12 cellular contexts compared by ENCODE assay signal in genomic region chr9:98867109-98867433, GRCh38. TPM values are rescaled to one million over a fixed set of nuclear protein-coding genes. Genes with fewer than 3 reads are reported as not detected.
DNase-seq lines count a peak whose midpoint lies in the region; ATAC-seq and TF ChIP-seq lines count a peak whose summit lies in the region.
"Had no signal": no experiment of that assay in that cellular context is flagged by ENCODE, and none has a peak within 500 bp of the region (broad histone marks: within the 10 kb centered on the region; RNA-seq: fewer than 3 reads in every experiment).

No MANE protein-coding gene starts in this region.

- peaks cover 3% of the 10 kb centered on the region for H3K27me3 Mint-ChIP-seq in GM23338 (ENCODE audit: insufficient read depth, low read depth, poor library complexity)
- peaks cover 16% of the 10 kb centered on the region for H3K27me3 Mint-ChIP-seq in CD8-positive, alpha-beta T cell (ENCODE audit: low read depth)

- no peak for TF ChIP-seq POLR2A in breast epithelium (IDR thresholded peaks at IDR 0.05)

- in situ Hi-C loops in mammary epithelial cell (cut with MboI; ENCODE audit: low sequenced_read_pairs in 2 of 2): loop anchor here (25.0 kb wide), 1 partner anchor 270 kb away; no protein-coding TSS in a partner anchor

- H3K4me2 ChIP-seq in mammary epithelial cell (ENCODE audit: insufficient read depth, low read depth, low read length) (no peak overlapping the region), GM23338 (no peak overlapping the region)

- H3K4me3 Mint-ChIP-seq in GM23338: no peak overlapping the region
- no peak overlapping the region for H3K4me3 Mint-ChIP-seq in CD8-positive, alpha-beta T cell
- H3K4me3 Mint-ChIP-seq: activated T-cell treated with anti-CD3 and anti-CD28 coated beads, Interleukin-2, amount 50 U/mL, for 24 hours; naive B cell had no signal

- H3K4me1 ChIP-seq in breast epithelium (peaks cover 0 to 3% of the 10 kb centered on the region in 2 donors), mammary epithelial cell (ENCODE audit: insufficient read depth, low read length) (no peaks in the 10 kb centered on the region), mucosa of rectum (ENCODE audit: control insufficient read depth in 2 of 2, insufficient read depth in 2 of 2, low read length in 2 of 2) (peaks cover 0 to 11% of the 10 kb centered on the region in 2 donors), urinary bladder (ENCODE audit: insufficient read depth) (no peaks in the 10 kb centered on the region), GM23338 (ENCODE audit: insufficient read depth) (no peaks in the 10 kb centered on the region)
- H3K4me1 ChIP-seq in CD8-positive, alpha-beta T cell (ENCODE audit: insufficient read depth, low read length): no peaks in the 10 kb centered on the region

- no TSS peak for BruUV-seq in mammary epithelial cell (replicated peaks; lab: Mats Ljungman, UMichigan)

- ATAC-seq in GM23338: no peak
- no peak for ATAC-seq in CD8-positive, alpha-beta T cell

- 73% methylated on average over 1 of the region's 1 CpG for WGBS in mammary epithelial cell (ENCODE audit: low coverage, missing lambda C conversion rate)
- WGBS in urinary bladder: 50% methylated on average over 1 of the region's 1 CpG

- TF ChIP-seq CTCF in breast epithelium (IDR thresholded peaks at IDR 0.05) (no peak), mammary epithelial cell (conservative IDR thresholded peaks at IDR 0.05 in 1 of 2, IDR thresholded peaks at IDR 0.05 in 1 of 2; ENCODE audit: extremely low read depth in 1 of 2, insufficient read depth in 1 of 2, low read depth in 1 of 2, low read length in 2 of 2) (no peak), coronary artery (IDR thresholded peaks at IDR 0.05) (no peak), GM23338 (conservative IDR thresholded peaks at IDR 0.05; ENCODE audit: low read depth in 2 of 2) (no peak)
- TF ChIP-seq CTCF in CD8-positive, alpha-beta T cell (IDR thresholded peaks at IDR 0.05): no peak

- H3K9me3 ChIP-seq in breast epithelium (no peaks in the 10 kb centered on the region), mammary epithelial cell (replicated peaks; ENCODE audit: insufficient read depth, low read length) (no peaks in the 10 kb centered on the region), mucosa of rectum (ENCODE audit: control insufficient read depth in 2 of 2, low read length in 2 of 2) (no peaks in the 10 kb centered on the region)
- no peaks in the 10 kb centered on the region for H3K9me3 ChIP-seq in CD8-positive, alpha-beta T cell (ENCODE audit: low read length)
- H3K9me3 ChIP-seq: testis had no signal

- no peak overlapping the region for H3K4me3 ChIP-seq in breast epithelium
- H3K4me3 ChIP-seq in mammary epithelial cell (replicated peaks in 1 of 3; ENCODE audit: insufficient read depth in 1 of 3, low read depth in 2 of 3, low read length in 3 of 3): no peak overlapping the region
- H3K4me3 ChIP-seq in coronary artery: no peak overlapping the region
- H3K4me3 ChIP-seq in mucosa of rectum (ENCODE audit: low read length in 2 of 2): no peak overlapping the region
- no peak overlapping the region for H3K4me3 ChIP-seq in urinary bladder (ENCODE audit: low read depth, low read length)
- H3K4me3 ChIP-seq in GM23338: no peak overlapping the region
- H3K4me3 ChIP-seq in CD8-positive, alpha-beta T cell (ENCODE audit: low read depth, low read length): no peak overlapping the region
- H3K4me3 ChIP-seq: testis had no signal

- peaks cover 10% of the 10 kb centered on the region for H3K9me3 Mint-ChIP-seq in GM23338
- H3K9me3 Mint-ChIP-seq in CD8-positive, alpha-beta T cell: no peaks in the 10 kb centered on the region
- H3K9me3 Mint-ChIP-seq: activated T-cell treated with anti-CD3 and anti-CD28 coated beads, Interleukin-2, amount 50 U/mL, for 24 hours had no signal

- H3K36me3 ChIP-seq in breast epithelium: no peaks in the 10 kb centered on the region
- H3K36me3 ChIP-seq in mammary epithelial cell (ENCODE audit: insufficient read depth, low read length): no peaks in the 10 kb centered on the region
- no peaks in the 10 kb centered on the region for H3K36me3 ChIP-seq in mucosa of rectum (ENCODE audit: control insufficient read depth in 2 of 2, insufficient read depth in 2 of 2, low read length in 2 of 2)
- H3K36me3 ChIP-seq in urinary bladder (ENCODE audit: insufficient read depth): no peaks in the 10 kb centered on the region
- no peaks in the 10 kb centered on the region for H3K36me3 ChIP-seq in GM23338 (ENCODE audit: insufficient read depth)
- H3K36me3 ChIP-seq in CD8-positive, alpha-beta T cell (ENCODE audit: insufficient read depth, low read length): no peaks in the 10 kb centered on the region

- no peaks in the 10 kb centered on the region for H3K4me1 Mint-ChIP-seq in GM23338
- H3K4me1 Mint-ChIP-seq in CD8-positive, alpha-beta T cell (ENCODE audit: low read depth): no peaks in the 10 kb centered on the region

- DNase-seq in breast epithelium (ENCODE audit: low spot score in 2 of 2) (no peak), mammary epithelial cell (no peak), coronary artery (ENCODE audit: low spot score) (no peak), NCI-H2227 treated with DMSO at 0.1 percent for 48 hours (lab: John Stamatoyannopoulos, UW) (no peak), GM23338 (ENCODE audit: low spot score) (no peak)
- DNase-seq in CD8-positive, alpha-beta T cell: no peak
- DNase-seq: activated T-cell treated with anti-CD3 and anti-CD28 coated beads, Interleukin-2, amount 50 U/mL, for 24 hours; DMS 273 treated with DMSO at 0.1 percent for 48 hours; naive B cell had no signal

- no peaks in the 10 kb centered on the region for H4K20me1 ChIP-seq in mammary epithelial cell (ENCODE audit: insufficient read depth, low read length)
- no peaks in the 10 kb centered on the region for H4K20me1 ChIP-seq in GM23338 (replicated peaks; ENCODE audit: insufficient read depth)

- POLR2A ChIA-PET in CD8-positive, alpha-beta T cell (lab: Charles Lee): no interaction called here

- CTCF ChIA-PET in mammary epithelial cell (lab: Charles Lee; ENCODE audit: low non-redundant PET): no interaction called here
- CTCF ChIA-PET in CD8-positive, alpha-beta T cell (lab: Charles Lee): interaction anchor here (1.0 kb wide), 1 partner anchor 19 kb away, joined by 4 read pairs; no protein-coding TSS in a partner anchor

- H2AFZ ChIP-seq in mammary epithelial cell (ENCODE audit: low read depth, low read length) (no peak overlapping the region), GM23338 (no peak overlapping the region)

- H3K27ac Mint-ChIP-seq in GM23338: no peak overlapping the region
- no peak overlapping the region for H3K27ac Mint-ChIP-seq in CD8-positive, alpha-beta T cell
- H3K27ac Mint-ChIP-seq: activated T-cell treated with anti-CD3 and anti-CD28 coated beads, Interleukin-2, amount 50 U/mL, for 24 hours had no signal

- H3K9ac ChIP-seq in mammary epithelial cell (ENCODE audit: insufficient read depth, low read length) (no peak overlapping the region), mucosa of rectum (ENCODE audit: low read depth in 1 of 2, low read length in 2 of 2) (no peak overlapping the region)

- H3K27ac ChIP-seq in breast epithelium (peak overlapping the region; percentile 23 to 78), mammary epithelial cell (ENCODE audit: insufficient read depth, low read depth, low read length) (no peak overlapping the region), coronary artery (peak overlapping the region; percentile 36 to 73), mucosa of rectum (ENCODE audit: low read depth in 2 of 2, low read length in 2 of 2) (peak overlapping the region; percentile 26 to 68), urinary bladder (ENCODE audit: low read depth) (peak overlapping the region; percentile 33), GM23338 (ENCODE audit: low read depth) (no peak overlapping the region)
- no peak overlapping the region for H3K27ac ChIP-seq in CD8-positive, alpha-beta T cell (ENCODE audit: low read depth, low read length)

- H3K36me3 Mint-ChIP-seq in GM23338 (ENCODE audit: low read depth): no peaks in the 10 kb centered on the region
- H3K36me3 Mint-ChIP-seq in CD8-positive, alpha-beta T cell: no peaks in the 10 kb centered on the region
- H3K36me3 Mint-ChIP-seq: naive B cell had no signal

- dilution Hi-C loops in mammary epithelial cell (cut with HindIII; ENCODE audit: low sequenced_read_pairs): no loop called here

- H3K79me2 ChIP-seq in mammary epithelial cell (ENCODE audit: insufficient read depth, low read length): no peaks in the 10 kb centered on the region
- H3K79me2 ChIP-seq in GM23338 (replicated peaks; ENCODE audit: insufficient read depth): no peaks in the 10 kb centered on the region

- H3F3A ChIP-seq in GM23338 (replicated peaks; ENCODE audit: low read depth): no peaks in the 10 kb centered on the region

- peaks cover 22% of the 10 kb centered on the region; the same call in 1 of the 2 replicates for H3K9me2 ChIP-seq in GM23338 (ENCODE audit: insufficient read depth)

- no peaks in the 10 kb centered on the region for H3K27me3 ChIP-seq in breast epithelium
- H3K27me3 ChIP-seq in mammary epithelial cell (ENCODE audit: insufficient read depth, low read length): no peaks in the 10 kb centered on the region
- peaks cover 0 to 2% of the 10 kb centered on the region in 2 donors for H3K27me3 ChIP-seq in mucosa of rectum (ENCODE audit: control insufficient read depth in 2 of 2, insufficient read depth in 2 of 2, low read length in 2 of 2)
- H3K27me3 ChIP-seq in GM23338 (ENCODE audit: insufficient read depth): no peaks in the 10 kb centered on the region
- no peaks in the 10 kb centered on the region for H3K27me3 ChIP-seq in CD8-positive, alpha-beta T cell (ENCODE audit: insufficient read depth, low read length)
- H3K27me3 ChIP-seq: testis had no signal

- intact Hi-C loops in breast epithelium (cut with DNase I; ENCODE audit: low total_unique reads): no loop called here
- intact Hi-C loops in mammary epithelial cell (cut with micrococcal nuclease): no loop called here
- intact Hi-C loops in CD8-positive, alpha-beta T cell (cut with DNase I, micrococcal nuclease): no loop called here

TF ChIP-seq in GM23338, 12 proteins besides CTCF, POLR2A, EP300 and RAD21 (continues in another document):
- TF ChIP-seq CREB1 (CRISPR knock-in tag; IDR thresholded peaks at IDR 0.05; ENCODE audit: low read depth): no peak
- TF ChIP-seq JUNB (IDR thresholded peaks at IDR 0.05; ENCODE audit: unreplicated experiment): no peak
- TF ChIP-seq ZNF331 (CRISPR knock-in tag; IDR thresholded peaks at IDR 0.05; ENCODE audit: low read depth): no peak

RNA-seq across cellular contexts. Expression of gene GALNT12, which starts 59.6 kb away (rescaled TPM):
- total RNA-seq in breast epithelium: 1 to 10 TPM; 2.6 to 6.6 (median 3.9) TPM
- total RNA-seq in mammary epithelial cell: under 1 TPM; 0.17 to 0.80 TPM
- polyA plus RNA-seq in mammary epithelial cell: 0.63 TPM
- polyA minus RNA-seq in mammary epithelial cell: 13.2 TPM
- total RNA-seq in urinary bladder: 13.0 TPM
- polyA plus RNA-seq in urinary bladder: 12.6 TPM
- 23.6 and 27.5 TPM in 2 replicates for total RNA-seq in GM23338 (2014; rRNA removed; shearing (Covaris generic))
- polyA plus RNA-seq in GM23338 (2016; fragmentation: Nextera tagmentation; extraction: Ambion mirVana): 14.0 and 14.6 TPM in 2 replicates
- 1 to 10 TPM; 7.9 to 9.0 TPM for total RNA-seq in CD8-positive, alpha-beta T cell

Comparison
In these comparisons a context has a peak if more than half of its experiments do, and no peak if none do; other contexts are left out.
1. H3K27ac ChIP-seq: peak in breast epithelium (2 of 2), coronary artery (2 of 2), mucosa of rectum (2 of 2) and urinary bladder (single experiment); none in mammary epithelial cell (single experiment), GM23338 (single experiment) and CD8-positive, alpha-beta T cell (single experiment).